Comparison of ENCODE assay signal across 2 cellular contexts in genomic region chr2:127003028-127003800, GRCh38.
TF ChIP-seq lines count a peak whose summit lies in the region.

No MANE protein-coding gene starts in this region.

TF ChIP-seq in HEK293, 187 proteins besides CTCF, POLR2A, EP300 and RAD21 (continues in another document):
- TF ChIP-seq ZNF148 (tag by site-specific recombination; IDR thresholded peaks at IDR 0.05; ENCODE audit: borderline replicate concordance): no peak
- TF ChIP-seq BCL11A (tag by site-specific recombination; IDR thresholded peaks at IDR 0.05; ENCODE audit: low read depth): no peak
- TF ChIP-seq ZNF624 (tag by site-specific recombination; IDR thresholded peaks at IDR 0.05): no peak
- TF ChIP-seq GLIS1 (tag by site-specific recombination; IDR thresholded peaks at IDR 0.05): no peak
- no peak for TF ChIP-seq ZNF785 (tag by site-specific recombination; IDR thresholded peaks at IDR 0.05)
- TF ChIP-seq TCF7L2 (IDR thresholded peaks at IDR 0.05; ENCODE audit: borderline replicate concordance, low read depth, low read length): no peak
- TF ChIP-seq ZNF654 (tag by site-specific recombination; IDR thresholded peaks at IDR 0.05; ENCODE audit: low read depth): peak; percentile 11; the same call in 1 of the 2 replicates
- TF ChIP-seq ZNF518A (tag by site-specific recombination; conservative IDR thresholded peaks at IDR 0.05; ENCODE audit: low read depth): no peak
- TF ChIP-seq SALL2 (tag by site-specific recombination; IDR thresholded peaks at IDR 0.05; ENCODE audit: borderline replicate concordance): no peak
- no peak for TF ChIP-seq PATZ1 (tag by site-specific recombination; IDR thresholded peaks at IDR 0.05)
- TF ChIP-seq ZNF302 (tag by site-specific recombination; IDR thresholded peaks at IDR 0.05; ENCODE audit: low read depth): no peak
- TF ChIP-seq ZNF629 (tag by site-specific recombination; IDR thresholded peaks at IDR 0.05): no peak
- TF ChIP-seq KLF9 (tag by site-specific recombination; IDR thresholded peaks at IDR 0.05; ENCODE audit: low read depth): no peak
- no peak for TF ChIP-seq SP7 (tag by site-specific recombination; IDR thresholded peaks at IDR 0.05)
- TF ChIP-seq ZNF639 (tag by site-specific recombination; IDR thresholded peaks at IDR 0.05): no peak
- no peak for TF ChIP-seq ZNF37A (tag by site-specific recombination; IDR thresholded peaks at IDR 0.05)
- TF ChIP-seq KLF10 (tag by site-specific recombination; IDR thresholded peaks at IDR 0.05): no peak
- TF ChIP-seq ZNF404 (tag by site-specific recombination; IDR thresholded peaks at IDR 0.05): no peak

TF ChIP-seq in K562, 482 proteins besides CTCF, POLR2A, EP300 and RAD21 (continued from another document and continues in another):
- TF ChIP-seq VEZF1 (CRISPR knock-in tag; IDR thresholded peaks at IDR 0.05) (no peak), NFE2 (IDR thresholded peaks at IDR 0.05; ENCODE audit: low read depth) (no peak), GTF2B (IDR thresholded peaks at IDR 0.05; ENCODE audit: extremely low read depth, insufficient read length) (no peak), JUN (IDR thresholded peaks at IDR 0.05; ENCODE audit: borderline replicate concordance, low read depth, low read length) (peak; percentile 75), JUN (CRISPR knock-in tag; IDR thresholded peaks at IDR 0.05; ENCODE audit: borderline replicate concordance) (no peak), ELF4 (CRISPR knock-in tag; IDR thresholded peaks at IDR 0.05) (peak; percentile 4; the same call in 1 of the 2 replicates), PKNOX1 (IDR thresholded peaks at IDR 0.05) (peak; percentile 92), SMAD3 (CRISPR knock-in tag; conservative IDR thresholded peaks at IDR 0.05) (no peak), CUX1 (CRISPR knock-in tag; IDR thresholded peaks at IDR 0.05) (no peak), MECOM (CRISPR knock-in tag; IDR thresholded peaks at IDR 0.05) (peak; percentile 76; the same call in 1 of the 2 replicates), ATF3 (IDR thresholded peaks at IDR 0.05) (peak; percentile 67), ATF3 (CRISPR knock-in tag; conservative IDR thresholded peaks at IDR 0.05) (0 out of 2 replicates have a peak, but pooled peaks have one; percentile 30), FOXA3 (CRISPR knock-in tag; conservative IDR thresholded peaks at IDR 0.05 in 1 of 2, IDR thresholded peaks at IDR 0.05 in 1 of 2) (no peak), ARID3A (IDR thresholded peaks at IDR 0.05; ENCODE audit: borderline replicate concordance, low read depth, low read length) (0 out of 2 replicates have a peak, but pooled peaks have one; percentile 61), CBFA2T3 (IDR thresholded peaks at IDR 0.05) (peak; percentile 43), ESRRA (IDR thresholded peaks at IDR 0.05; ENCODE audit: borderline replicate concordance, low read depth) (peak; percentile 39; the same call in 1 of the 2 replicates), DPF2 (IDR thresholded peaks at IDR 0.05) (peak; percentile 60), ZEB2 (IDR thresholded peaks at IDR 0.05) (0 out of 2 replicates have a peak, but pooled peaks have one; percentile 31), NR2C1 (IDR thresholded peaks at IDR 0.05) (no peak), NR2C1 (tag; IDR thresholded peaks at IDR 0.05) (peak; percentile 35; the same call in 1 of the 2 replicates), CSDE1 (IDR thresholded peaks at IDR 0.05) (no peak), MBD2 (IDR thresholded peaks at IDR 0.05; ENCODE audit: borderline replicate concordance, low read depth) (no peak), MEIS2 (IDR thresholded peaks at IDR 0.05; ENCODE audit: partially characterized antibody) (peak; percentile 90), SMC3 (conservative IDR thresholded peaks at IDR 0.05; ENCODE audit: insufficient read depth, low read depth, low read length) (0 out of 2 replicates have a peak, but pooled peaks have one; percentile 19), ZNF175 (CRISPR knock-in tag; IDR thresholded peaks at IDR 0.05; ENCODE audit: low read depth) (no peak), NR2C2 (CRISPR knock-in tag; IDR thresholded peaks at IDR 0.05) (no peak), NR2C2 (tag; IDR thresholded peaks at IDR 0.05) (peak; percentile 70), ZNF354B (CRISPR knock-in tag; IDR thresholded peaks at IDR 0.05) (no peak), CBFA2T2 (conservative IDR thresholded peaks at IDR 0.05) (peak; percentile 23; the same call in 1 of the 2 replicates), TAF9B (IDR thresholded peaks at IDR 0.05; ENCODE audit: partially characterized antibody) (no peak), ARID2 (IDR thresholded peaks at IDR 0.05) (0 out of 2 replicates have a peak, but pooled peaks have one; percentile 25), NCOA2 (IDR thresholded peaks at IDR 0.05; ENCODE audit: partially characterized antibody in 2 of 2) (no peak), ZNF174 (CRISPR knock-in tag; IDR thresholded peaks at IDR 0.05) (no peak), ZNF217 (CRISPR knock-in tag; IDR thresholded peaks at IDR 0.05) (no peak), TAF15 (IDR thresholded peaks at IDR 0.05; ENCODE audit: low read depth, low read length) (no peak), ZNF316 (IDR thresholded peaks at IDR 0.05) (no peak), TBL1XR1 (IDR thresholded peaks at IDR 0.05; ENCODE audit: low read length in 2 of 2) (0 out of 4 replicates have a peak, but pooled peaks of 1 of the 2 experiments have one; percentile 50), HMG20B (CRISPR knock-in tag; IDR thresholded peaks at IDR 0.05) (no peak), FOXP1 (CRISPR knock-in tag; IDR thresholded peaks at IDR 0.05) (no peak), POLR3G (IDR thresholded peaks at IDR 0.05; ENCODE audit: extremely low read depth, insufficient read length, insufficient replicate concordance) (no peak), ZBTB8A (IDR thresholded peaks at IDR 0.05; ENCODE audit: partially characterized antibody) (no peak), YY1 (IDR thresholded peaks at IDR 0.05; ENCODE audit: borderline replicate concordance in 1 of 3, control insufficient read depth in 1 of 3, extremely low read depth in 1 of 3, insufficient read depth in 3 of 3, insufficient read length in 1 of 3, insufficient replicate concordance in 2 of 3, low read depth in 1 of 3, low read length in 2 of 3) (peak in 1 of 3 experiments; percentile 47), ID3 (CRISPR knock-in tag; IDR thresholded peaks at IDR 0.05) (no peak), ID3 (tag; IDR thresholded peaks at IDR 0.05) (0 out of 2 replicates have a peak, but pooled peaks have one; percentile 25), DEAF1 (CRISPR knock-in tag; IDR thresholded peaks at IDR 0.05) (peak; percentile 48), MTA1 (IDR thresholded peaks at IDR 0.05; ENCODE audit: borderline replicate concordance) (no peak), MAX (CRISPR knock-in tag; IDR thresholded peaks at IDR 0.05) (no peak), OTX1 (CRISPR knock-in tag; IDR thresholded peaks at IDR 0.05) (0 out of 2 replicates have a peak, but pooled peaks have one; percentile 30), TAF7 (tag; IDR thresholded peaks at IDR 0.05) (no peak), PURB (CRISPR knock-in tag; IDR thresholded peaks at IDR 0.05; ENCODE audit: low read depth) (no peak), GTF2A2 (tag; IDR thresholded peaks at IDR 0.05) (no peak)
